1 cellular context compared by ENCODE assay signal in genomic region chr6:33787336-33787953, GRCh38.
TF ChIP-seq lines count a peak whose summit lies in the region.

No MANE protein-coding gene starts in this region.

TF ChIP-seq in GM12878, 131 proteins besides CTCF, POLR2A, EP300 and RAD21:
- TF ChIP-seq SMAD5 (IDR thresholded peaks at IDR 0.05; ENCODE audit: low read depth) = 0 out of 2 replicates have a peak, but pooled peaks have one; percentile 10
- no peak for TF ChIP-seq CBX5 (IDR thresholded peaks at IDR 0.05; ENCODE audit: low read depth)
- no peak for TF ChIP-seq MEF2B (IDR thresholded peaks at IDR 0.05; ENCODE audit: partially characterized antibody, poor library complexity, severe bottlenecking)
- no peak; the same call in 1 of the 2 replicates for TF ChIP-seq MTA3 (IDR thresholded peaks at IDR 0.05; ENCODE audit: borderline replicate concordance, low read length)
